Comparison of ENCODE assay signal across 2 cellular contexts in the genomic region with DNA sequence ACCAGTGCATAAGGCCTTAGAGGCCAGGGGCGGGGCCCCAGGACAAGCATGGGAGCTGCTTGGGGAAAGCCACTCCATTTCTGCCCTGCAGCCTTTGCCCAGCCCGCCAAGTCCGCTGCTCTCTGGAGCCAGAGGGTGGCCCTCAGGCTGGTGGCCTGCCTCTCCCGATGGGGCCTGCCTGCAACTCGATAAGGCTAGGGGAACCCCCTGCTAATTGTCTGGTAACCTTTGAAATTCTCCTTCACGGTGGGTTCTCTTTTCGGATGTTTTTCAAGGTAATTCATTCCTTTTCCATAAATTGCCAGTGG.
TF ChIP-seq lines count a peak whose summit lies in the region.

No MANE protein-coding gene starts in this region.

TF ChIP-seq in SK-N-SH, 30 proteins besides CTCF, POLR2A, EP300 and RAD21 (continued from another document):
- TF ChIP-seq GABPA (IDR thresholded peaks at IDR 0.05; ENCODE audit: low read depth) (no peak), ELF1 (IDR thresholded peaks at IDR 0.05) (no peak)
- TF ChIP-seq, protein P1, sequence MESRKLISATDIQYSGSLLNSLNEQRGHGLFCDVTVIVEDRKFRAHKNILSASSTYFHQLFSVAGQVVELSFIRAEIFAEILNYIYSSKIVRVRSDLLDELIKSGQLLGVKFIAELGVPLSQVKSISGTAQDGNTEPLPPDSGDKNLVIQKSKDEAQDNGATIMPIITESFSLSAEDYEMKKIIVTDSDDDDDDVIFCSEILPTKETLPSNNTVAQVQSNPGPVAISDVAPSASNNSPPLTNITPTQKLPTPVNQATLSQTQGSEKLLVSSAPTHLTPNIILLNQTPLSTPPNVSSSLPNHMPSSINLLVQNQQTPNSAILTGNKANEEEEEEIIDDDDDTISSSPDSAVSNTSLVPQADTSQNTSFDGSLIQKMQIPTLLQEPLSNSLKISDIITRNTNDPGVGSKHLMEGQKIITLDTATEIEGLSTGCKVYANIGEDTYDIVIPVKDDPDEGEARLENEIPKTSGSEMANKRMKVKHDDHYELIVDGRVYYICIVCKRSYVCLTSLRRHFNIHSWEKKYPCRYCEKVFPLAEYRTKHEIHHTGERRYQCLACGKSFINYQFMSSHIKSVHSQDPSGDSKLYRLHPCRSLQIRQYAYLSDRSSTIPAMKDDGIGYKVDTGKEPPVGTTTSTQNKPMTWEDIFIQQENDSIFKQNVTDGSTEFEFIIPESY (IDR thresholded peaks at IDR 0.05; ENCODE audit: borderline replicate concordance, low read depth): no peak

TF ChIP-seq in SK-N-SH treated with all-trans-retinoic acid at 6 μM for 48 hours, 23 proteins besides CTCF, POLR2A, EP300 and RAD21 (continued from another document):
- TF ChIP-seq, protein P2, sequence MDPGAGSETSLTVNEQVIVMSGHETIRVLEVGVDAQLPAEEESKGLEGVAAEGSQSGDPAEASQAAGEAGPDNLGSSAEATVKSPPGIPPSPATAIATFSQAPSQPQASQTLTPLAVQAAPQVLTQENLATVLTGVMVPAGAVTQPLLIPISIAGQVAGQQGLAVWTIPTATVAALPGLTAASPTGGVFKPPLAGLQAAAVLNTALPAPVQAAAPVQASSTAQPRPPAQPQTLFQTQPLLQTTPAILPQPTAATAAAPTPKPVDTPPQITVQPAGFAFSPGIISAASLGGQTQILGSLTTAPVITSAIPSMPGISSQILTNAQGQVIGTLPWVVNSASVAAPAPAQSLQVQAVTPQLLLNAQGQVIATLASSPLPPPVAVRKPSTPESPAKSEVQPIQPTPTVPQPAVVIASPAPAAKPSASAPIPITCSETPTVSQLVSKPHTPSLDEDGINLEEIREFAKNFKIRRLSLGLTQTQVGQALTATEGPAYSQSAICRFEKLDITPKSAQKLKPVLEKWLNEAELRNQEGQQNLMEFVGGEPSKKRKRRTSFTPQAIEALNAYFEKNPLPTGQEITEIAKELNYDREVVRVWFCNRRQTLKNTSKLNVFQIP (CRISPR knock-in tag; IDR thresholded peaks at IDR 0.05; ENCODE audit: borderline replicate concordance, low read depth): no peak
- no peak for TF ChIP-seq RARB (CRISPR knock-in tag; IDR thresholded peaks at IDR 0.05)
- no peak for TF ChIP-seq TCF4 (CRISPR knock-in tag; IDR thresholded peaks at IDR 0.05; ENCODE audit: borderline replicate concordance)
- TF ChIP-seq SNAI2 (CRISPR knock-in tag; IDR thresholded peaks at IDR 0.05): no peak
- TF ChIP-seq GLIS3 (CRISPR knock-in tag; IDR thresholded peaks at IDR 0.05): no peak
- TF ChIP-seq CSDC2 (CRISPR knock-in tag; IDR thresholded peaks at IDR 0.05): no peak
- TF ChIP-seq ZNF8 (CRISPR knock-in tag; IDR thresholded peaks at IDR 0.05): no peak
- no peak for TF ChIP-seq BACH2 (CRISPR knock-in tag; IDR thresholded peaks at IDR 0.05; ENCODE audit: borderline replicate concordance)
- TF ChIP-seq TOX (CRISPR knock-in tag; IDR thresholded peaks at IDR 0.05; ENCODE audit: borderline replicate concordance): no peak
- no peak for TF ChIP-seq ISL1 (CRISPR knock-in tag; IDR thresholded peaks at IDR 0.05)
- no peak for TF ChIP-seq ARNTL (CRISPR knock-in tag; IDR thresholded peaks at IDR 0.05; ENCODE audit: borderline replicate concordance, low read depth)
- TF ChIP-seq ZFP3 (CRISPR knock-in tag; IDR thresholded peaks at IDR 0.05): no peak
- no peak for TF ChIP-seq PPARA (CRISPR knock-in tag; IDR thresholded peaks at IDR 0.05; ENCODE audit: borderline replicate concordance)
- TF ChIP-seq, protein P3, sequence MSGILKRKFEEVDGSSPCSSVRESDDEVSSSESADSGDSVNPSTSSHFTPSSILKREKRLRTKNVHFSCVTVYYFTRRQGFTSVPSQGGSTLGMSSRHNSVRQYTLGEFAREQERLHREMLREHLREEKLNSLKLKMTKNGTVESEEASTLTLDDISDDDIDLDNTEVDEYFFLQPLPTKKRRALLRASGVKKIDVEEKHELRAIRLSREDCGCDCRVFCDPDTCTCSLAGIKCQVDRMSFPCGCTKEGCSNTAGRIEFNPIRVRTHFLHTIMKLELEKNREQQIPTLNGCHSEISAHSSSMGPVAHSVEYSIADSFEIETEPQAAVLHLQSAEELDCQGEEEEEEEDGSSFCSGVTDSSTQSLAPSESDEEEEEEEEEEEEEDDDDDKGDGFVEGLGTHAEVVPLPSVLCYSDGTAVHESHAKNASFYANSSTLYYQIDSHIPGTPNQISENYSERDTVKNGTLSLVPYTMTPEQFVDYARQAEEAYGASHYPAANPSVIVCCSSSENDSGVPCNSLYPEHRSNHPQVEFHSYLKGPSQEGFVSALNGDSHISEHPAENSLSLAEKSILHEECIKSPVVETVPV (CRISPR knock-in tag; IDR thresholded peaks at IDR 0.05): no peak
- no peak for TF ChIP-seq OSR1 (CRISPR knock-in tag; IDR thresholded peaks at IDR 0.05)
TF ChIP-seq in SK-N-SH treated with all-trans-retinoic acid at 6 μM for 48 hours: peak in this region for 0.
